ENCODE assay signal across 33 cellular contexts in the genomic region with DNA sequence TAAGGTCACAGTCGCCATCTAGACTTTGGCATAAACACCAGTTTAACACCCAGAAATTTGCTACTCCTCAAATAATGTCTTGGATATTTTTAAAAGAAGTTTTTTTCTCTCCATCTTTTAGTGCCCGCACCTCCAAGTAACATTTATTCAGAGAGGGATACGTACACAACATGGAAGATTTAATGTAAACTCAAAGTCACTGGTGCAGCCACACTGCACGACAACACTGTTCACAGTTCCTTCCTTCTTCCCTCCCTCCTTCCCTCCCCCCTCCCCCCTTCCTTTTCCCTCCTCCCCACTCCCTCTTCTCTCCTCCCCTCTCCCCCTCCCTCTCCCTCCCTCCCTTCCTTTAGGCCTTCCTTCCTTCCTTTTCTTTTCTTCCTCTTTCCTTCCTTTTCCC. TPM values are rescaled to one million over a fixed set of nuclear protein-coding genes. Genes with fewer than 3 reads are reported as not detected.
"Had no signal": no experiment of that assay in that cellular context is flagged by ENCODE, and none has a peak within 500 bp of the region (broad histone marks: within the 10 kb centered on the region; RNA-seq: fewer than 3 reads in every experiment).

No MANE protein-coding gene starts in this region.

- H3K4me3 ChIP-seq: adrenal gland, body of pancreas, cardiac muscle cell, colonic mucosa, dorsolateral prefrontal cortex, esophagus muscularis mucosa, gastrocnemius medialis had no signal

- ATAC-seq: activated CD4-positive, CD25-positive, alpha-beta regulatory T cell treated with anti-CD3 and anti-CD28 coated beads, Interleukin-2, amount 50 U/mL, for 24 hours; activated CD8-positive, alpha-beta T cell treated with anti-CD3 and anti-CD28 coated beads for 36 hours; activated naive CD4-positive, alpha-beta T cell treated with anti-CD3 and anti-CD28 coated beads, Interleukin-2, amount 50 U/mL, for 72 hours; activated T-cell treated with anti-CD3 and anti-CD28 coated beads, Interleukin-2, amount 50 U/mL, for 4 hours; activated T-helper 17 cell treated with anti-CD3 and anti-CD28 coated beads, Interleukin-2, amount 50 U/mL, for 72 hours; body of pancreas; foreskin keratinocyte; gastrocnemius medialis had no signal

- H3K4me1 ChIP-seq: adrenal gland, body of pancreas, colonic mucosa, esophagus muscularis mucosa, foreskin keratinocyte, gastrocnemius medialis had no signal

- H3K36me3 Mint-ChIP-seq: activated naive CD4-positive, alpha-beta T cell treated with anti-CD3 and anti-CD28 coated beads, Interleukin-2, amount 50 U/mL, for 72 hours had no signal

- DNase-seq: activated B cell treated with CpG ODN at 0.5 μM for 24 hours; activated CD4-positive, alpha-beta T cell treated with anti-CD3 and anti-CD28 coated beads for 48 hours; activated CD4-positive, alpha-beta T cell treated with anti-CD3 and anti-CD28 coated beads, Interleukin-2, amount 50 U/mL, for 1 hour; activated CD4-positive, alpha-beta T cell treated with anti-CD3 and anti-CD28 coated beads, Interleukin-2, amount 50 U/mL, for 48 hours; activated CD8-positive, alpha-beta memory T cell treated with anti-CD3 and anti-CD28 coated beads for 24 hours; activated CD8-positive, alpha-beta T cell treated with anti-CD3 and anti-CD28 coated beads for 36 hours; activated effector memory CD4-positive, alpha-beta T cell treated with Interleukin-2 at 50 U/mL for 16 hours; activated gamma-delta T cell treated with Interleukin-2 at 50 U/mL for 16 hours; activated naive CD4-positive, alpha-beta T cell treated with anti-CD3 and anti-CD28 coated beads for 36 hours; activated T-cell treated with anti-CD3 and anti-CD28 coated beads, Interleukin-2, amount 50 U/mL, for 4 hours; adrenal gland; amygdala; aorta; body of pancreas; central memory CD4-positive, alpha-beta T cell; cerebellar nuclear complex; colonic mucosa; dorsolateral prefrontal cortex; effector memory CD4-positive, alpha-beta T cell; erythroblast; foreskin keratinocyte; gastrocnemius medialis; hippocampal formation; T1000; WERI-Rb-1 had no signal

- H3K27ac ChIP-seq: adrenal gland, body of pancreas, cardiac muscle cell, colonic mucosa, dorsolateral prefrontal cortex, esophagus muscularis mucosa, foreskin keratinocyte, gastrocnemius medialis, WERI-Rb-1 had no signal

- H3K9me3 Mint-ChIP-seq: activated B cell treated with CpG ODN at 0.5 μM for 24 hours; activated CD8-positive, alpha-beta T cell treated with anti-CD3 and anti-CD28 coated beads for 36 hours; activated T-helper 17 cell treated with anti-CD3 and anti-CD28 coated beads, Interleukin-2, amount 50 U/mL, for 72 hours had no signal

- H3K36me3 ChIP-seq: adrenal gland, cardiac muscle cell, colonic mucosa, esophagus muscularis mucosa, gastrocnemius medialis, WERI-Rb-1 had no signal

- H3K27me3 ChIP-seq: body of pancreas, cardiac muscle cell, colonic mucosa had no signal

- H3K4me3 Mint-ChIP-seq: activated B cell treated with CpG ODN at 0.5 μM for 24 hours; activated CD8-positive, alpha-beta T cell treated with anti-CD3 and anti-CD28 coated beads for 36 hours; activated naive CD4-positive, alpha-beta T cell treated with anti-CD3 and anti-CD28 coated beads for 36 hours; activated T-cell treated with anti-CD3 and anti-CD28 coated beads, Interleukin-2, amount 50 U/mL, for 4 hours; activated T-helper 17 cell treated with anti-CD3 and anti-CD28 coated beads, Interleukin-2, amount 50 U/mL, for 72 hours; endodermal cell had no signal

- H3K9me3 ChIP-seq: adrenal gland, colonic mucosa, gastrocnemius medialis had no signal

- H3K4me1 Mint-ChIP-seq: activated B cell treated with CpG ODN at 0.5 μM for 24 hours; activated T-helper 17 cell treated with anti-CD3 and anti-CD28 coated beads, Interleukin-2, amount 50 U/mL, for 72 hours; endodermal cell had no signal

- H3K27ac Mint-ChIP-seq: activated B cell treated with CpG ODN at 0.5 μM for 24 hours; activated CD8-positive, alpha-beta T cell treated with anti-CD3 and anti-CD28 coated beads for 36 hours; activated naive CD4-positive, alpha-beta T cell treated with anti-CD3 and anti-CD28 coated beads for 36 hours; activated T-helper 17 cell treated with anti-CD3 and anti-CD28 coated beads, Interleukin-2, amount 50 U/mL, for 72 hours; endodermal cell had no signal

RNA-seq across cellular contexts. Expression of a gene that starts 56.5 kb away (rescaled TPM):
- total RNA-seq: activated B cell treated with CpG ODN at 0.5 μM for 24 hours; activated T-helper 17 cell treated with anti-CD3 and anti-CD28 coated beads, Interleukin-2, amount 50 U/mL, for 72 hours; cardiac muscle cell; foreskin keratinocyte; gastrocnemius medialis; T-helper 1 cell treated with Interleukin-12 subunit alpha and Interleukin-12 subunit beta and Interleukin-4 antibody, amounts not matched to agents 30 ng/mL and 1 ng/mL, for 36 hours; T-helper 2 cell treated with Interferon-gamma antibody and Interleukin-4, amounts not matched to agents 100 ng/mL and 5 ng/mL, for 36 hours had no signal
- polyA plus RNA-seq: foreskin keratinocyte had no signal
